In genomic region chr6:34386316-34387137, GRCh38 we compare ENCODE assay signal across 9 cellular contexts. TPM values are rescaled to one million over a fixed set of nuclear protein-coding genes. Genes with fewer than 3 reads are reported as not detected.
A peak's percentile ranks its signal among the peaks of the same experiment; 100 is the strongest.
DNase-seq lines count a peak whose midpoint lies in the region; ATAC-seq, FAIRE-seq and TF ChIP-seq lines count a peak whose summit lies in the region.
"Had no signal": no experiment of that assay in that cellular context is flagged by ENCODE, and none has a peak within 500 bp of the region (broad histone marks: within the 10 kb centered on the region; RNA-seq: fewer than 3 reads in every experiment).

No MANE protein-coding gene starts in this region.

- H3K4me2 ChIP-seq in K562 (ENCODE audit: insufficient read depth, low read length), result no peak overlapping the region

- H3K27me3 ChIP-seq in K562 (ENCODE audit: control insufficient read depth in 2 of 2, insufficient read depth in 2 of 2, low read length in 2 of 2) (no peaks in the 10 kb centered on the region), right lobe of liver (no peaks in the 10 kb centered on the region)

- DNase-seq in AG20443 (ENCODE audit: low spot score), result peak; percentile 37
- DNase-seq in LHCN-M2 (ENCODE audit: low read depth), result peak; percentile 94
- peak in 1 of 4 experiments; percentile 44 for DNase-seq in K562 (ENCODE audit: extremely low read depth in 1 of 4, low spot score in 3 of 4)
- no peak for DNase-seq in right lobe of liver
- DNase-seq in hypothalamus (lab: John Stamatoyannopoulos, UW), result no peak
- DNase-seq in DMS114 treated with DMSO at 0.1 percent for 48 hours (lab: John Stamatoyannopoulos, UW; ENCODE audit: unreplicated experiment), result no peak
- no peak for DNase-seq in stimulated activated CD4-positive, alpha-beta T cell treated with anti-CD3 and anti-CD28 coated beads, Interleukin-4, amount 100 ng/mL, for 24 hours
- DNase-seq: activated B cell treated with CpG ODN at 0.5 μM for 24 hours had no signal

- no peaks in the 10 kb centered on the region; the same call in 1 of the 2 replicates for H4K20me1 ChIP-seq in K562 (replicated peaks; ENCODE audit: control insufficient read depth, insufficient read depth, low read length)

- H3K27ac ChIP-seq in K562 (ENCODE audit: extremely low read depth, low read depth, low read length), result no peak overlapping the region; the same call in 1 of the 3 replicates
- peak overlapping the region; percentile 16 to 44 (median 30) for H3K27ac ChIP-seq in right lobe of liver

- peaks cover 100% of the 10 kb centered on the region for H3K79me2 ChIP-seq in K562 (ENCODE audit: control insufficient read depth, insufficient read depth, low read length)

- TF ChIP-seq POLR2A in K562 (conservative IDR thresholded peaks at IDR 0.05) (no peak), right lobe of liver (IDR thresholded peaks at IDR 0.05) (no peak)

- FAIRE-seq in K562 (lab: Jason Lieb, UNC), result no peak

- TF ChIP-seq RAD21 in K562 (CRISPR knock-in tag; conservative IDR thresholded peaks at IDR 0.05 in 1 of 2, IDR thresholded peaks at IDR 0.05 in 1 of 2), result no peak

- no peak overlapping the region; a peak in 1 of 4 replicates for H3K9ac ChIP-seq in K562 (ENCODE audit: insufficient read depth in 1 of 2, low read depth in 2 of 2, low read length in 2 of 2)

- peaks cover 36% of the 10 kb centered on the region; the same call in 2 of the 3 replicates for H3K36me3 ChIP-seq in K562 (ENCODE audit: control insufficient read depth, insufficient read depth, low read length)
- no peaks in the 10 kb centered on the region for H3K36me3 ChIP-seq in right lobe of liver

- no TSS peak for BruUV-seq in K562 (replicated peaks; lab: Mats Ljungman, UMichigan)

- ATAC-seq in K562, result peak; percentile 21
- ATAC-seq in right lobe of liver, result peak; percentile 62 to 72 (median 68)
- no peak for ATAC-seq in HG03378 (IDR thresholded peaks at IDR 0.05; ENCODE audit: unreplicated experiment)

- TF ChIP-seq EP300 in K562 (IDR thresholded peaks at IDR 0.05; ENCODE audit: low read length), result no peak

- peaks cover 5 to 23% of the 10 kb centered on the region in 2 experiments; a peak in 4 of 5 replicates for H3K4me1 ChIP-seq in K562 (replicated peaks in 1 of 2; ENCODE audit: control insufficient read depth in 2 of 2, insufficient read depth in 2 of 2, low read length in 2 of 2)
- H3K4me1 ChIP-seq in right lobe of liver, result peaks cover 0 to 42% (median 16%) of the 10 kb centered on the region in 4 donors

- H3K4me3 ChIP-seq in K562 (no peak overlapping the region), right lobe of liver (no peak overlapping the region)

- no peak for TF ChIP-seq CTCF in K562 (IDR thresholded peaks at IDR 0.05 in 2 of 3, conservative IDR thresholded peaks at IDR 0.05 in 1 of 3; ENCODE audit: insufficient read depth in 2 of 3, low read depth in 1 of 3, low read length in 3 of 3)
- no peak for TF ChIP-seq CTCF in right lobe of liver (IDR thresholded peaks at IDR 0.05)

- no peak overlapping the region for H2AFZ ChIP-seq in K562 (ENCODE audit: low read depth, low read length)

- POLR2A ChIA-PET in K562 (lab: Yijun Ruan, JAX), result interaction anchor here (0.8 to 2.2 kb wide), 4 partner anchors 9 to 139 kb away, joined by 3 to 6 read pairs (median 4); no protein-coding TSS in a partner anchor

- in situ Hi-C loops in K562 (cut with MboI), result no loop called here

- CTCF ChIA-PET in K562 (lab: Yijun Ruan, JAX; ENCODE audit: low intra/inter-chr PET ratio), result no interaction called here

- H3K9me1 ChIP-seq in K562 (ENCODE audit: control insufficient read depth, insufficient read depth, low read length), result no peaks in the 10 kb centered on the region

- WGBS in K562 (ENCODE audit: insufficient coverage, low coverage, missing lambda C conversion rate), result 58% methylated on average over 4 of the region's 4 CpGs
- WGBS in right lobe of liver (ENCODE audit: insufficient coverage, low coverage, low lambda C conversion rate, missing lambda C conversion rate), result 73% methylated on average over 4 of the region's 4 CpGs

- intact Hi-C loops in K562 (cut with micrococcal nuclease) (no loop called here), right lobe of liver (cut with DNase I) (no loop called here)

- H3K9me3 ChIP-seq in K562 (replicated peaks; ENCODE audit: control insufficient read depth, insufficient read depth, low read depth, low read length) (no peaks in the 10 kb centered on the region), right lobe of liver (no peaks in the 10 kb centered on the region)

TF ChIP-seq in K562, 482 proteins besides CTCF, POLR2A, EP300 and RAD21 (continues in another document):
- TF ChIP-seq NKRF (IDR thresholded peaks at IDR 0.05; ENCODE audit: borderline replicate concordance), result peak; percentile 37; the same call in 1 of the 2 replicates
- peak; percentile 10; the same call in 1 of the 2 replicates for TF ChIP-seq CREM (IDR thresholded peaks at IDR 0.05; ENCODE audit: low read depth)
- TF ChIP-seq ZNF384 (IDR thresholded peaks at IDR 0.05; ENCODE audit: low read depth, low read length), result peak; percentile 75
- 0 out of 2 replicates have a peak, but pooled peaks have one; percentile 27 for TF ChIP-seq FOSL1 (tag; conservative IDR thresholded peaks at IDR 0.05)

RNA-seq across cellular contexts. Expression of gene NUDT3, which starts 5.9 kb away (rescaled TPM):
- total RNA-seq in LHCN-M2 (2014; rRNA removed) (21.5 and 26.1 TPM in 2 replicates), K562 (2014; rRNA removed) (47.3 and 51.0 TPM in 2 replicates), K562 (2014; rRNA removed; fragmentation: Illumina TruSeq; extraction: Trizol) (61.8 and 70.8 TPM in 2 replicates), K562 (2015; rRNA removed; fragmentation: Illumina TruSeq; extraction: Trizol) (57.2 and 59.8 TPM in 2 replicates), K562 (2021) (49.8 and 56.4 TPM in 2 replicates), right lobe of liver (10 to 100 TPM; 14.5 to 22.7 (median 16.7) TPM)
- polyA plus RNA-seq in LHCN-M2 (2012), result 6.4 TPM
- 19.3 and 42.2 TPM in 2 replicates for total RNA-seq in K562 (2011; cell fraction: chromatin; rRNA removed; ENCODE audit: low replicate concordance)
- 17.3 and 21.3 TPM in 2 replicates for total RNA-seq in K562 (2011; cell fraction: nucleolus; rRNA removed)
- total RNA-seq in K562 (2011; cell fraction: nucleoplasm; rRNA removed), result 38.4 and 67.7 TPM in 2 replicates
- polyA plus RNA-seq in K562 (2011; rRNA removed) (68.5 and 81.2 TPM in 2 replicates), K562 (2014; fragmentation: Illumina TruSeq; extraction: Trizol) (54.8 and 56.0 TPM in 2 replicates), K562 (2014; fragmentation: Nextera tagmentation; extraction: Ambion mirVana) (10 to 100 TPM in 1 of 2 experiments, 1 to 10 TPM in 1; 5.4 to 57.7 TPM), K562 (2014; rRNA removed) (54.4 and 56.8 TPM in 2 replicates)
- polyA plus RNA-seq in K562 (2011; cell fraction: cytosol; rRNA removed), result 29.2 and 49.7 TPM in 2 replicates
- 20.7 and 29.1 TPM in 2 replicates for polyA plus RNA-seq in K562 (2011; cell fraction: nucleus; rRNA removed)
- polyA plus RNA-seq in K562 (2012), result 15.2 and 19.2 TPM in 2 replicates
- 105 and 133 TPM in 2 replicates for polyA minus RNA-seq in K562 (2011; rRNA and poly(A)+ RNA removed)
- 46.1 and 59.9 TPM in 2 replicates for polyA minus RNA-seq in K562 (2011; cell fraction: cytosol; rRNA and poly(A)+ RNA removed)
- 9.4 and 18.1 TPM in 2 replicates for polyA minus RNA-seq in K562 (2011; cell fraction: nucleus; rRNA and poly(A)+ RNA removed)

RNA-seq across cellular contexts. Expression of gene RPS10, which starts 39.3 kb away (rescaled TPM):
- total RNA-seq in LHCN-M2 (2014; rRNA removed) (2,414 and 2,513 TPM in 2 replicates), K562 (2014; rRNA removed) (3,907 and 4,273 TPM in 2 replicates), K562 (2014; rRNA removed; fragmentation: Illumina TruSeq; extraction: Trizol) (2,809 and 3,197 TPM in 2 replicates), K562 (2015; rRNA removed; fragmentation: Illumina TruSeq; extraction: Trizol) (3,578 and 3,876 TPM in 2 replicates), K562 (2021) (3,062 and 3,200 TPM in 2 replicates), right lobe of liver (100 to 1,000 TPM; 355 to 727 (median 398) TPM)
- polyA plus RNA-seq in LHCN-M2 (2012), result 2,639 TPM
- 244 and 499 TPM in 2 replicates for total RNA-seq in K562 (2011; cell fraction: chromatin; rRNA removed; ENCODE audit: low replicate concordance)
- 961 and 1,244 TPM in 2 replicates for total RNA-seq in K562 (2011; cell fraction: nucleolus; rRNA removed)
- 1,028 and 1,732 TPM in 2 replicates for total RNA-seq in K562 (2011; cell fraction: nucleoplasm; rRNA removed)
- polyA plus RNA-seq in K562 (2011; rRNA removed) (5,201 and 6,397 TPM in 2 replicates), K562 (2014; fragmentation: Illumina TruSeq; extraction: Trizol) (4,753 and 5,213 TPM in 2 replicates), K562 (2014; fragmentation: Nextera tagmentation; extraction: Ambion mirVana) (1,000 to 10,000 TPM; 2,680 to 3,048 TPM), K562 (2014; rRNA removed) (4,615 and 5,251 TPM in 2 replicates)
- polyA plus RNA-seq in K562 (2011; cell fraction: cytosol; rRNA removed), result 12,487 and 14,962 TPM in 2 replicates
- polyA plus RNA-seq in K562 (2011; cell fraction: nucleus; rRNA removed), result 1,847 and 2,630 TPM in 2 replicates
- polyA plus RNA-seq in K562 (2012), result 4,197 and 5,822 TPM in 2 replicates
- polyA minus RNA-seq in K562 (2011; rRNA and poly(A)+ RNA removed), result 2,379 and 2,522 TPM in 2 replicates
- 976 and 1,028 TPM in 2 replicates for polyA minus RNA-seq in K562 (2011; cell fraction: cytosol; rRNA and poly(A)+ RNA removed)
- polyA minus RNA-seq in K562 (2011; cell fraction: nucleus; rRNA and poly(A)+ RNA removed), result 203 and 375 TPM in 2 replicates

Comparison
In these comparisons a context has a peak if more than half of its experiments do, and no peak if none do; other contexts are left out.
1. DNase-seq: peak in AG20443 (single experiment) and LHCN-M2 (single experiment); none in right lobe of liver (0 of 3), hypothalamus (0 of 51), DMS114 treated with DMSO at 0.1 percent for 48 hours (single experiment) and stimulated activated CD4-positive, alpha-beta T cell treated with anti-CD3 and anti-CD28 coated beads, Interleukin-4, amount 100 ng/mL, for 24 hours (single experiment).